1 cellular context compared by ENCODE assay signal in genomic region chr11:46936138-46937110, GRCh38.
TF ChIP-seq lines count a peak whose summit lies in the region.

Gene CSTPP1, plus strand, starts transcription at chr11:46936761. Its CDS starts 45 bp downstream, at chr11:46936806.

TF ChIP-seq in HEK293, 187 proteins besides CTCF, POLR2A, EP300 and RAD21 (continued from another document):
- TF ChIP-seq ZNF16 (tag by site-specific recombination; IDR thresholded peaks at IDR 0.05; ENCODE audit: low read depth) (no peak), GLIS2 (tag by site-specific recombination; IDR thresholded peaks at IDR 0.05) (no peak), ZBTB8A (tag by site-specific recombination; IDR thresholded peaks at IDR 0.05) (no peak), ZNF2 (tag by site-specific recombination; IDR thresholded peaks at IDR 0.05) (peak; percentile 54; the same call in 1 of the 2 replicates), REPIN1 (tag by site-specific recombination; IDR thresholded peaks at IDR 0.05; ENCODE audit: low read depth) (no peak), ZNF548 (tag by site-specific recombination; IDR thresholded peaks at IDR 0.05) (no peak), IKZF3 (tag by site-specific recombination; IDR thresholded peaks at IDR 0.05) (no peak), ZNF529 (tag by site-specific recombination; IDR thresholded peaks at IDR 0.05; ENCODE audit: insufficient replicate concordance) (no peak)
